Comparison of ENCODE assay signal across 9 cellular contexts in genomic region chr3:111311709-111312235, GRCh38.
A peak's percentile ranks its signal among the peaks of the same experiment; 100 is the strongest.
DNase-seq lines count a peak whose midpoint lies in the region; ATAC-seq and TF ChIP-seq lines count a peak whose summit lies in the region.
"Had no signal": no experiment of that assay in that cellular context is flagged by ENCODE, and none has a peak within 500 bp of the region (broad histone marks: within the 10 kb centered on the region; RNA-seq: fewer than 3 reads in every experiment).

No MANE protein-coding gene starts in this region.

- no peaks in the 10 kb centered on the region for H3K36me3 Mint-ChIP-seq in activated T-cell treated with anti-CD3 and anti-CD28 coated beads, Interleukin-2, amount 50 U/mL, for 4 hours (ENCODE audit: insufficient read depth)
- H3K36me3 Mint-ChIP-seq in stimulated activated naive B cell treated with anti-CD40 and anti-IgM and Interleukin-4, amounts not matched to agents 10 μg/mL and 1 μg/mL and 100 μg/mL, for 72 hours: no peaks in the 10 kb centered on the region

- H3K27ac ChIP-seq in VCaP: peak overlapping the region; percentile 75
- H3K27ac ChIP-seq: lower lobe of right lung had no signal

- H3K27me3 Mint-ChIP-seq in activated T-cell treated with anti-CD3 and anti-CD28 coated beads, Interleukin-2, amount 50 U/mL, for 4 hours (ENCODE audit: low read depth): no peaks in the 10 kb centered on the region
- H3K27me3 Mint-ChIP-seq in stimulated activated naive B cell treated with anti-CD40 and anti-IgM and Interleukin-4, amounts not matched to agents 10 μg/mL and 1 μg/mL and 100 μg/mL, for 72 hours: no peaks in the 10 kb centered on the region

- no peak for DNase-seq in activated T-cell treated with anti-CD3 and anti-CD28 coated beads, Interleukin-2, amount 50 U/mL, for 4 hours
- DNase-seq in activated T-cell treated with anti-CD3 and anti-CD28 coated beads, Interleukin-2, amount 50 U/mL, for 48 hours: no peak
- no peak for DNase-seq in stimulated activated naive B cell treated with anti-CD40 and anti-IgM and Interleukin-4, amounts not matched to agents 10 μg/mL and 1 μg/mL and 100 μg/mL, for 72 hours
- DNase-seq in activated CD4-positive, CD25-positive, alpha-beta regulatory T cell treated with anti-CD3 and anti-CD28 coated beads, Interleukin-2, amount 50 U/mL, for 72 hours: no peak
- no peak for DNase-seq in activated effector memory CD4-positive, alpha-beta T cell treated with Interleukin-2 at 50 U/mL for 16 hours
- no peak for DNase-seq in posterior cingulate gyrus
- DNase-seq: lower lobe of right lung had no signal

- no peak overlapping the region for H3K27ac Mint-ChIP-seq in stimulated activated naive B cell treated with anti-CD40 and anti-IgM and Interleukin-4, amounts not matched to agents 10 μg/mL and 1 μg/mL and 100 μg/mL, for 72 hours

- peak; percentile 73 to 83 for ATAC-seq in activated T-cell treated with anti-CD3 and anti-CD28 coated beads, Interleukin-2, amount 50 U/mL, for 4 hours
- ATAC-seq in HG03045 (IDR thresholded peaks at IDR 0.05; ENCODE audit: unreplicated experiment): peak; percentile 86
- peak; percentile 66 to 73 for ATAC-seq in stimulated activated naive B cell treated with anti-CD40 and anti-IgM and Interleukin-4, amounts not matched to agents 10 μg/mL and 1 μg/mL and 100 μg/mL, for 72 hours (replicated peaks)

- H3K4me3 Mint-ChIP-seq in activated T-cell treated with anti-CD3 and anti-CD28 coated beads, Interleukin-2, amount 50 U/mL, for 4 hours: no peak overlapping the region
- H3K4me3 Mint-ChIP-seq in stimulated activated naive B cell treated with anti-CD40 and anti-IgM and Interleukin-4, amounts not matched to agents 10 μg/mL and 1 μg/mL and 100 μg/mL, for 72 hours: no peak overlapping the region

- intact Hi-C loops in posterior cingulate gyrus (cut with DNase I): no loop called here

- peaks cover 36% of the 10 kb centered on the region for H3K4me1 Mint-ChIP-seq in activated T-cell treated with anti-CD3 and anti-CD28 coated beads, Interleukin-2, amount 50 U/mL, for 4 hours (ENCODE audit: low read depth)
- H3K4me1 Mint-ChIP-seq in stimulated activated naive B cell treated with anti-CD40 and anti-IgM and Interleukin-4, amounts not matched to agents 10 μg/mL and 1 μg/mL and 100 μg/mL, for 72 hours: peaks cover 5 to 7% of the 10 kb centered on the region in 2 donors

- no peak for TF ChIP-seq CTCF in VCaP (conservative IDR thresholded peaks at IDR 0.05)

- no peaks in the 10 kb centered on the region for H3K9me3 Mint-ChIP-seq in activated T-cell treated with anti-CD3 and anti-CD28 coated beads, Interleukin-2, amount 50 U/mL, for 4 hours
- H3K9me3 Mint-ChIP-seq in stimulated activated naive B cell treated with anti-CD40 and anti-IgM and Interleukin-4, amounts not matched to agents 10 μg/mL and 1 μg/mL and 100 μg/mL, for 72 hours: no peaks in the 10 kb centered on the region
